In the genomic region with DNA sequence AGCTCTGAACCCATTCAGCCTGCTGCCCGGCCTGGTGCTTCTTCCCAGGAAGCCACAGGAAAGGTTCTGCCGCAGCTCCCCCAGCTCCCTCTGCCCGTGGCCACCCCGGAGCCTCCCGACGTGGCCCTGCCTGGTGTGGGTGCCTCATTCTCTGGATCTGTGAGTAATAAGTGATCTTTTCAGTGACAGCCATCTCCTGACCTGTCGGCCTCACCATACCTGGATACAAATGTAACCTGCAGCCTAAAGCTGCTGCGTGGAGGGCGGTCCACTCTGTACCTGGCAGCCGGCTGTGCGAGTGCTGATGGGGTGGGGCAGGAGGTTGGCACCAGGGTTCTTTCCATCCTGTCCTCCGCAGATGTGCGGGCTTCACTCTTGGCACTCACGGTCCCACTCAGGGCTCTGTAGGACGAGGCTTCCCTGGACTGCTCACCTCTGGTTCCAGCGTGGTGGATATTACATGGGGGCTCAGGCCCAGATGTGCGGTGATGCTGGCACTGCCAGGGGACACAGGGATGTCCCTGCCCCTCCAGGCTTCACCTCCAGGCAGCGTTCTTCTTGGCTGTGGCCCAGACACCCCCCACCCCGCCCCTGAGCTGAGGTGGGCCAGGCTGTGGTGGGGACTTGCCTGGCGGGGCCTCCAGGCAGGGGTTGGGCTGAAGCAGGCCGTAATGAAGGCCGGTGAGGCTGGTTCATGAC, we compare ENCODE assay signal across 26 cellular contexts.
"Had no signal": no experiment of that assay in that cellular context is flagged by ENCODE, and none has a peak within 500 bp of the region (broad histone marks: within the 10 kb centered on the region; RNA-seq: fewer than 3 reads in every experiment).

No MANE protein-coding gene starts in this region.

- H3K36me3 ChIP-seq: heart left ventricle, left ventricle myocardium inferior, lower lobe of right lung, neural progenitor cell, ovary, prostate gland, spleen, suprapubic skin, thoracic aorta, tibial artery, uterus had no signal

- H2AFZ ChIP-seq: neural progenitor cell had no signal

- H3K9ac ChIP-seq: neural progenitor cell had no signal

- H3K9me3 ChIP-seq: heart left ventricle, left ventricle myocardium inferior, lower lobe of right lung, ovary, prostate gland, spleen, suprapubic skin, thoracic aorta, tibial artery, uterus had no signal

- H3K4me3 ChIP-seq: heart left ventricle, left ventricle myocardium inferior, lower lobe of right lung, neural progenitor cell, ovary, prostate gland, spleen, suprapubic skin, thoracic aorta, tibial artery, uterus had no signal

- H3K27me3 ChIP-seq: neural progenitor cell, ovary, uterus had no signal

- DNase-seq: heart left ventricle; hypothalamus; immature natural killer cell; left ventricle myocardium inferior; lower lobe of right lung; mammary epithelial cell; mesenchymal stem cell; naive B cell; natural killer cell; nephron progenitor cell; retina; right cardiac atrium; small intestine; spleen; stimulated activated CD4-positive, alpha-beta T cell treated with anti-CD3 and anti-CD28 coated beads, Interleukin-4, amount 100 ng/mL, for 24 hours; stimulated activated naive CD4-positive, alpha-beta T cell; trophoblast cell; uterus had no signal

- H3K27ac ChIP-seq: heart left ventricle, left ventricle myocardium inferior, lower lobe of right lung, neural progenitor cell, ovary, prostate gland, spleen, suprapubic skin, thoracic aorta, tibial artery, uterus had no signal

- H3K4me1 ChIP-seq: heart left ventricle, left ventricle myocardium inferior, lower lobe of right lung, prostate gland, spleen, suprapubic skin, tibial artery, uterus had no signal

- ATAC-seq: heart left ventricle; lower lobe of right lung; natural killer cell; right cardiac atrium; sciatic nerve; stimulated activated effector memory CD8-positive, alpha-beta T cell treated with anti-CD3 and anti-CD28 coated beads, Interleukin-12 subunit alpha, Interleukin-12 subunit beta, amount 100 ng/mL, for 72 hours had no signal

- H3K4me2 ChIP-seq: neural progenitor cell had no signal
